ENCODE assay signal across 11 cellular contexts in the genomic region with DNA sequence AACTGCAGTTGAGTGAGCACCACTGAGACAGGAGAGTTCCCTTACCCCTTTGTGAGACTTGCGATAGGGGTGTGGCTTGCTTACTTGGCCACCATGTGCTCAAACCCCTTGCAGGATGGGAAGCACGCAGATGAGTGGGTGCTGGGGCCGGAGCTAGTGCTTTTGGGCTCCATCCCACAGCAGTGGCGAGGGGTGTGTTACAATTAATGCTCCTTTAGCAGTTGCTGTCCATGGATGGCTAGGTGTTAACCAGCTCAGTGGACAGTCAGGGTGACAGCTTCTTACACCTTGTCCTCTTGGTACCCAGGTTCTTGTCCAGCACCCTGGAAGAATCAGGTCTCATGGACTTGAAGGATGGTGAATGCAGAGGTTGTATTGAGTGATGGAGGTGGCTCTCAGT.
DNase-seq lines count a peak whose midpoint lies in the region; ATAC-seq lines count a peak whose summit lies in the region.
"Had no signal": no experiment of that assay in that cellular context is flagged by ENCODE, and none has a peak within 500 bp of the region (broad histone marks: within the 10 kb centered on the region; RNA-seq: fewer than 3 reads in every experiment).

No MANE protein-coding gene starts in this region.

- DNase-seq in activated CD8-positive, alpha-beta memory T cell treated with anti-CD3 and anti-CD28 coated beads, Interleukin-2, amount 10 ng/mL, durations not matched to agents 7 days and 5 days = peak; percentile 22
- DNase-seq in activated CD8-positive, alpha-beta memory T cell treated with anti-CD3 and anti-CD28 coated beads, Interleukin-2, amount 50 U/mL, for 4 hours = no peak
- DNase-seq in ecto neural progenitor cell (ENCODE audit: low spot score) = peak; percentile 23
- no peak for DNase-seq in stimulated activated naive B cell treated with anti-CD40 and anti-IgM and Interleukin-4, amounts not matched to agents 10 μg/mL and 1 μg/mL and 100 μg/mL, for 72 hours
- no peak for DNase-seq in stimulated activated naive CD4-positive, alpha-beta T cell treated with Interleukin-2 at 50 U/mL for 16 hours (lab: John Stamatoyannopoulos, UW)
- DNase-seq: CD4-positive, CD25-positive, alpha-beta regulatory T cell; DMS53; H7 had no signal

- no peak for ATAC-seq in activated CD8-positive, alpha-beta memory T cell treated with anti-CD3 and anti-CD28 coated beads, Interleukin-2, amount 10 ng/mL, durations not matched to agents 7 days and 5 days
- ATAC-seq in GM21737 (IDR thresholded peaks at IDR 0.05; ENCODE audit: unreplicated experiment) = peak; percentile 22
- ATAC-seq in stimulated activated naive B cell treated with anti-CD40 and anti-IgM and Interleukin-4, amounts not matched to agents 10 μg/mL and 1 μg/mL and 100 μg/mL, for 72 hours (replicated peaks) = peak in 1 of 2 donors; percentile 35
- ATAC-seq in HG03139 (IDR thresholded peaks at IDR 0.05; ENCODE audit: unreplicated experiment) = no peak
- ATAC-seq: GM23338 had no signal

- H3K4me1 Mint-ChIP-seq in activated CD8-positive, alpha-beta memory T cell treated with anti-CD3 and anti-CD28 coated beads, Interleukin-2, amount 10 ng/mL, durations not matched to agents 7 days and 5 days = peaks cover 3% of the 10 kb centered on the region
- peaks cover 29 to 54% of the 10 kb centered on the region in 2 donors for H3K4me1 Mint-ChIP-seq in stimulated activated naive B cell treated with anti-CD40 and anti-IgM and Interleukin-4, amounts not matched to agents 10 μg/mL and 1 μg/mL and 100 μg/mL, for 72 hours

- H3K27me3 Mint-ChIP-seq in activated CD8-positive, alpha-beta memory T cell treated with anti-CD3 and anti-CD28 coated beads, Interleukin-2, amount 10 ng/mL, durations not matched to agents 7 days and 5 days = peaks cover 54% of the 10 kb centered on the region
- H3K27me3 Mint-ChIP-seq in stimulated activated naive B cell treated with anti-CD40 and anti-IgM and Interleukin-4, amounts not matched to agents 10 μg/mL and 1 μg/mL and 100 μg/mL, for 72 hours = no peaks in the 10 kb centered on the region

- H3K36me3 Mint-ChIP-seq in activated CD8-positive, alpha-beta memory T cell treated with anti-CD3 and anti-CD28 coated beads, Interleukin-2, amount 10 ng/mL, durations not matched to agents 7 days and 5 days = no peaks in the 10 kb centered on the region
- H3K36me3 Mint-ChIP-seq in stimulated activated naive B cell treated with anti-CD40 and anti-IgM and Interleukin-4, amounts not matched to agents 10 μg/mL and 1 μg/mL and 100 μg/mL, for 72 hours = no peaks in the 10 kb centered on the region

- CTCF ChIA-PET in activated CD8-positive, alpha-beta memory T cell treated with anti-CD3 and anti-CD28 coated beads, Interleukin-2, amount 10 ng/mL, durations not matched to agents 7 days and 5 days (lab: Charles Lee) = no interaction called here

- H3K4me3 Mint-ChIP-seq in activated CD8-positive, alpha-beta memory T cell treated with anti-CD3 and anti-CD28 coated beads, Interleukin-2, amount 10 ng/mL, durations not matched to agents 7 days and 5 days = no peak overlapping the region
- no peak overlapping the region for H3K4me3 Mint-ChIP-seq in stimulated activated naive B cell treated with anti-CD40 and anti-IgM and Interleukin-4, amounts not matched to agents 10 μg/mL and 1 μg/mL and 100 μg/mL, for 72 hours
- H3K4me3 Mint-ChIP-seq: CD4-positive, CD25-positive, alpha-beta regulatory T cell; GM23338 had no signal

- H3K9me3 Mint-ChIP-seq in activated CD8-positive, alpha-beta memory T cell treated with anti-CD3 and anti-CD28 coated beads, Interleukin-2, amount 10 ng/mL, durations not matched to agents 7 days and 5 days (ENCODE audit: low read depth) = no peaks in the 10 kb centered on the region
- H3K9me3 Mint-ChIP-seq in stimulated activated naive B cell treated with anti-CD40 and anti-IgM and Interleukin-4, amounts not matched to agents 10 μg/mL and 1 μg/mL and 100 μg/mL, for 72 hours = no peaks in the 10 kb centered on the region
- H3K9me3 Mint-ChIP-seq: GM23338 had no signal

- H3K27ac Mint-ChIP-seq in activated CD8-positive, alpha-beta memory T cell treated with anti-CD3 and anti-CD28 coated beads, Interleukin-2, amount 10 ng/mL, durations not matched to agents 7 days and 5 days = no peak overlapping the region
- H3K27ac Mint-ChIP-seq in stimulated activated naive B cell treated with anti-CD40 and anti-IgM and Interleukin-4, amounts not matched to agents 10 μg/mL and 1 μg/mL and 100 μg/mL, for 72 hours = peak overlapping the region; percentile 71
- H3K27ac Mint-ChIP-seq: CD4-positive, CD25-positive, alpha-beta regulatory T cell; GM23338 had no signal

Comparison
In these comparisons a context has a peak if more than half of its experiments do, and no peak if none do; other contexts are left out.
1. DNase-seq: peak in activated CD8-positive, alpha-beta memory T cell treated with anti-CD3 and anti-CD28 coated beads, Interleukin-2, amount 10 ng/mL, durations not matched to agents 7 days and 5 days (single experiment) and ecto neural progenitor cell (single experiment); none in activated CD8-positive, alpha-beta memory T cell treated with anti-CD3 and anti-CD28 coated beads, Interleukin-2, amount 50 U/mL, for 4 hours (single experiment), stimulated activated naive B cell treated with anti-CD40 and anti-IgM and Interleukin-4, amounts not matched to agents 10 μg/mL and 1 μg/mL and 100 μg/mL, for 72 hours (single experiment) and stimulated activated naive CD4-positive, alpha-beta T cell treated with Interleukin-2 at 50 U/mL for 16 hours (single experiment).